ENCODE assay signal across 16 cellular contexts in genomic region chr4:10083861-10084641, GRCh38. TPM values are rescaled to one million over a fixed set of nuclear protein-coding genes. Genes with fewer than 3 reads are reported as not detected.
DNase-seq lines count a peak whose midpoint lies in the region; ATAC-seq and TF ChIP-seq lines count a peak whose summit lies in the region.
"Had no signal": no experiment of that assay in that cellular context is flagged by ENCODE, and none has a peak within 500 bp of the region (broad histone marks: within the 10 kb centered on the region; RNA-seq: fewer than 3 reads in every experiment).

No MANE protein-coding gene starts in this region.

- no peak overlapping the region for H2AFZ ChIP-seq in neuronal stem cell (ENCODE audit: low read length)

- no peak overlapping the region for H2AK5ac ChIP-seq in neuronal stem cell (ENCODE audit: low read depth, low read length)

- peaks cover 3% of the 10 kb centered on the region for H3K4me1 ChIP-seq in right cardiac atrium (ENCODE audit: control insufficient read depth, insufficient read depth, low read length)
- H3K4me1 ChIP-seq in gastrocnemius medialis: peaks cover 33 to 42% of the 10 kb centered on the region in 2 donors
- no peaks in the 10 kb centered on the region for H3K4me1 ChIP-seq in neuronal stem cell (ENCODE audit: control insufficient read depth in 2 of 2, insufficient read depth in 1 of 2, low read depth in 1 of 2, low read length in 2 of 2)

- 62% methylated on average over 23 of the region's 23 CpGs for WGBS in right cardiac atrium
- no CpG with 5 or more reads among the region's 23 CpGs for WGBS in neuronal stem cell (ENCODE audit: extremely low coverage in 2 of 2, insufficient read length in 2 of 2, insufficient replicate concordance in 1 of 2), 2 donors

- no peak for TF ChIP-seq CTCF in gastrocnemius medialis (IDR thresholded peaks at IDR 0.05 in 4 of 5, conservative IDR thresholded peaks at IDR 0.05 in 1 of 5)

- no peak overlapping the region for H3K4me3 ChIP-seq in H7 (ENCODE audit: insufficient read depth, low read depth, low read length)
- no peak overlapping the region for H3K4me3 ChIP-seq in right cardiac atrium (ENCODE audit: low read length)
- no peak overlapping the region for H3K4me3 ChIP-seq in gastrocnemius medialis
- no peak overlapping the region for H3K4me3 ChIP-seq in neuronal stem cell (ENCODE audit: low read length in 2 of 2)
- H3K4me3 ChIP-seq: upper lobe of left lung had no signal

- no peak overlapping the region for H2BK15ac ChIP-seq in neuronal stem cell (ENCODE audit: low read length)

- H2BK5ac ChIP-seq in neuronal stem cell (ENCODE audit: low read length): no peak overlapping the region

- intact Hi-C loops in activated T-helper 1 cell treated with anti-CD3 and anti-CD28 coated beads, Interleukin-12 subunit alpha, Interleukin-12 subunit beta, Interleukin-2, Interleukin-4 antibody, amounts not matched to agents 30 ng/mL and 10 ng/mL and 1 ng/mL, durations not matched to agents 14 hours and 24 hours and 36 hours (cut with micrococcal nuclease): no loop called here
- intact Hi-C loops in right cardiac atrium (cut with DNase I): no loop called here
- intact Hi-C loops in gastrocnemius medialis (cut with DNase I; ENCODE audit: low total_unique reads): no loop called here

- no peak overlapping the region for H3K4ac ChIP-seq in neuronal stem cell (ENCODE audit: low read length)

- no peak overlapping the region for H3K9ac ChIP-seq in neuronal stem cell (ENCODE audit: low read depth, low read length, poor library complexity)

- in situ Hi-C loops in gastrocnemius medialis (cut with MboI; ENCODE audit: low sequenced_read_pairs in 4 of 4): no loop called here

- ATAC-seq in right cardiac atrium (no peak), gastrocnemius medialis (peak; percentile 85 to 91), GM18867 (IDR thresholded peaks at IDR 0.05; ENCODE audit: unreplicated experiment) (no peak), GM21447 (IDR thresholded peaks at IDR 0.05; ENCODE audit: unreplicated experiment) (no peak), GM18868 (IDR thresholded peaks at IDR 0.05; ENCODE audit: unreplicated experiment) (no peak)

- peaks cover 6% of the 10 kb centered on the region for H3K79me1 ChIP-seq in neuronal stem cell (ENCODE audit: low read depth, low read length)

- H2BK12ac ChIP-seq in neuronal stem cell (ENCODE audit: low read length): no peak overlapping the region

- DNase-seq in H7 (peak; percentile 40), right cardiac atrium (peak in 2 of 3 donors; percentile 8 to 65), gastrocnemius medialis (peak; percentile 43 to 87), neuronal stem cell (ENCODE audit: low spot score) (no peak)
- no peak for DNase-seq in activated T-helper 1 cell treated with anti-CD3 and anti-CD28 coated beads, Interleukin-12 subunit alpha, Interleukin-12 subunit beta, Interleukin-2, Interleukin-4 antibody, amounts not matched to agents 30 ng/mL and 10 ng/mL and 1 ng/mL, durations not matched to agents 14 hours and 24 hours and 36 hours (ENCODE audit: low spot score)
- DNase-seq: activated CD4-positive, alpha-beta T cell treated with anti-CD3 and anti-CD28 coated beads for 1 hour; DND-41; NCI-H187; NCI-H69 had no signal

- no peak overlapping the region for H3K4me2 ChIP-seq in neuronal stem cell (ENCODE audit: insufficient read depth, low read length, poor library complexity, severe bottlenecking)

- H3K18ac ChIP-seq in neuronal stem cell (ENCODE audit: low read length): no peak overlapping the region

- H3K9me3 ChIP-seq in right cardiac atrium (ENCODE audit: control insufficient read depth, low read length) (no peaks in the 10 kb centered on the region), gastrocnemius medialis (no peaks in the 10 kb centered on the region), neuronal stem cell (replicated peaks in 1 of 2; ENCODE audit: control insufficient read depth in 2 of 2, insufficient read depth in 1 of 2, low read depth in 1 of 2, low read length in 2 of 2) (no peaks in the 10 kb centered on the region)
- H3K9me3 ChIP-seq: upper lobe of left lung had no signal

- H3K23ac ChIP-seq in neuronal stem cell (ENCODE audit: low read depth, low read length, poor library complexity): no peak overlapping the region

- H3K27ac ChIP-seq in right cardiac atrium (ENCODE audit: low read length) (no peak overlapping the region), gastrocnemius medialis (peak overlapping the region; percentile 77 to 99 (median 84)), neuronal stem cell (replicated peaks; ENCODE audit: low read length) (no peak overlapping the region)
- H3K27ac ChIP-seq: C4-2B, upper lobe of left lung had no signal

- H3K9me3 Mint-ChIP-seq in activated T-helper 1 cell treated with anti-CD3 and anti-CD28 coated beads, Interleukin-12 subunit alpha, Interleukin-12 subunit beta, Interleukin-2, Interleukin-4 antibody, amounts not matched to agents 30 ng/mL and 10 ng/mL and 1 ng/mL, durations not matched to agents 14 hours and 24 hours and 36 hours: no peaks in the 10 kb centered on the region
- H3K9me3 Mint-ChIP-seq: brain; T-helper 1 cell treated with Interleukin-12 subunit alpha and Interleukin-12 subunit beta and Interleukin-4 antibody, amounts not matched to agents 30 μg/mL and 1 μg/mL, for 36 hours had no signal

- H3K36me3 ChIP-seq in H7 (replicated peaks; ENCODE audit: control insufficient read depth, insufficient read depth, low read length) (peaks cover 84% of the 10 kb centered on the region), gastrocnemius medialis (peaks cover 0 to 89% of the 10 kb centered on the region in 2 donors), neuronal stem cell (replicated peaks in 1 of 2; ENCODE audit: control insufficient read depth in 2 of 2, insufficient read depth in 2 of 2, low read length in 2 of 2) (peaks cover 92 to 99% of the 10 kb centered on the region in 2 donors)

- no peaks in the 10 kb centered on the region for H3K4me1 Mint-ChIP-seq in activated T-helper 1 cell treated with anti-CD3 and anti-CD28 coated beads, Interleukin-12 subunit alpha, Interleukin-12 subunit beta, Interleukin-2, Interleukin-4 antibody, amounts not matched to agents 30 ng/mL and 10 ng/mL and 1 ng/mL, durations not matched to agents 14 hours and 24 hours and 36 hours (ENCODE audit: low read depth)

- no peaks in the 10 kb centered on the region for H3K27me3 ChIP-seq in H7 (ENCODE audit: control insufficient read depth, insufficient read depth, low read length)
- no peaks in the 10 kb centered on the region for H3K27me3 ChIP-seq in right cardiac atrium (ENCODE audit: control insufficient read depth, insufficient read depth)
- no peaks in the 10 kb centered on the region for H3K27me3 ChIP-seq in gastrocnemius medialis
- H3K27me3 ChIP-seq in neuronal stem cell (ENCODE audit: control insufficient read depth in 3 of 3, insufficient read depth in 3 of 3, low read depth in 1 of 3, low read length in 3 of 3): no peaks in the 10 kb centered on the region
- H3K27me3 ChIP-seq: upper lobe of left lung had no signal

- H4K8ac ChIP-seq in neuronal stem cell (ENCODE audit: low read depth, low read length): no peak overlapping the region

- H2BK120ac ChIP-seq in neuronal stem cell (ENCODE audit: low read depth, low read length): no peak overlapping the region

- H3K36me3 Mint-ChIP-seq in activated T-helper 1 cell treated with anti-CD3 and anti-CD28 coated beads, Interleukin-12 subunit alpha, Interleukin-12 subunit beta, Interleukin-2, Interleukin-4 antibody, amounts not matched to agents 30 ng/mL and 10 ng/mL and 1 ng/mL, durations not matched to agents 14 hours and 24 hours and 36 hours (ENCODE audit: low read depth): peaks cover 56% of the 10 kb centered on the region

- no peak overlapping the region for H3K4me3 Mint-ChIP-seq in activated T-helper 1 cell treated with anti-CD3 and anti-CD28 coated beads, Interleukin-12 subunit alpha, Interleukin-12 subunit beta, Interleukin-2, Interleukin-4 antibody, amounts not matched to agents 30 ng/mL and 10 ng/mL and 1 ng/mL, durations not matched to agents 14 hours and 24 hours and 36 hours
- H3K4me3 Mint-ChIP-seq: brain; T-helper 1 cell treated with Interleukin-12 subunit alpha and Interleukin-12 subunit beta and Interleukin-4 antibody, amounts not matched to agents 30 μg/mL and 1 μg/mL, for 36 hours had no signal

- peak overlapping the region; percentile 12 for H3K27ac Mint-ChIP-seq in activated T-helper 1 cell treated with anti-CD3 and anti-CD28 coated beads, Interleukin-12 subunit alpha, Interleukin-12 subunit beta, Interleukin-2, Interleukin-4 antibody, amounts not matched to agents 30 ng/mL and 10 ng/mL and 1 ng/mL, durations not matched to agents 14 hours and 24 hours and 36 hours
- H3K27ac Mint-ChIP-seq: T-helper 1 cell treated with Interleukin-12 subunit alpha and Interleukin-12 subunit beta and Interleukin-4 antibody, amounts not matched to agents 30 μg/mL and 1 μg/mL, for 36 hours had no signal

- no peak overlapping the region for H4K91ac ChIP-seq in neuronal stem cell (ENCODE audit: low read depth, low read length, poor library complexity)

- H3K14ac ChIP-seq in neuronal stem cell (ENCODE audit: low read length): no peak overlapping the region

- H3K27me3 Mint-ChIP-seq in activated T-helper 1 cell treated with anti-CD3 and anti-CD28 coated beads, Interleukin-12 subunit alpha, Interleukin-12 subunit beta, Interleukin-2, Interleukin-4 antibody, amounts not matched to agents 30 ng/mL and 10 ng/mL and 1 ng/mL, durations not matched to agents 14 hours and 24 hours and 36 hours (ENCODE audit: insufficient read depth): no peaks in the 10 kb centered on the region
- H3K27me3 Mint-ChIP-seq: brain had no signal

- no peak for TF ChIP-seq POLR2A in gastrocnemius medialis (IDR thresholded peaks at IDR 0.05)

RNA-seq across cellular contexts. Expression of gene WDR1, which starts 32.5 kb away (rescaled TPM):
- 219 and 254 TPM in 2 replicates for total RNA-seq in H7 (2014; rRNA removed; shearing (Covaris generic))
- 449 and 453 TPM in 2 replicates for total RNA-seq in activated T-helper 1 cell treated with anti-CD3 and anti-CD28 coated beads, Interleukin-12 subunit alpha, Interleukin-12 subunit beta, Interleukin-2, Interleukin-4 antibody, amounts not matched to agents 30 ng/mL and 10 ng/mL and 1 ng/mL, durations not matched to agents 14 hours and 24 hours and 36 hours
- total RNA-seq in right cardiac atrium (100 to 1,000 TPM; 181 to 280 (median 218) TPM), gastrocnemius medialis (10 to 100 TPM; 57.3 to 84.2 (median 72.7) TPM)
- polyA plus RNA-seq in right cardiac atrium: 116 TPM
- 78.8 TPM for polyA plus RNA-seq in neuronal stem cell (2013, experiment 1 of 2)
- 78.7 TPM for polyA plus RNA-seq in neuronal stem cell (2013, experiment 2 of 2)

Comparison
In these comparisons a context has a peak if more than half of its experiments do, and no peak if none do; other contexts are left out.
1. DNase-seq: peak in H7 (single experiment), right cardiac atrium (2 of 3) and gastrocnemius medialis (2 of 2); none in activated T-helper 1 cell treated with anti-CD3 and anti-CD28 coated beads, Interleukin-12 subunit alpha, Interleukin-12 subunit beta, Interleukin-2, Interleukin-4 antibody, amounts not matched to agents 30 ng/mL and 10 ng/mL and 1 ng/mL, durations not matched to agents 14 hours and 24 hours and 36 hours (single experiment) and neuronal stem cell (single experiment).
2. ATAC-seq: peak in gastrocnemius medialis (2 of 2); none in right cardiac atrium (0 of 2), GM18867 (single experiment), GM21447 (single experiment) and GM18868 (single experiment).
3. H3K27ac ChIP-seq: peak in gastrocnemius medialis (4 of 4); none in right cardiac atrium (single experiment) and neuronal stem cell (single experiment).